In genomic region chr22:35987487-35987886, GRCh38 we compare ENCODE assay signal across 14 cellular contexts. TPM values are rescaled to one million over a fixed set of nuclear protein-coding genes. Genes with fewer than 3 reads are reported as not detected.
DNase-seq lines count a peak whose midpoint lies in the region; TF ChIP-seq lines count a peak whose summit lies in the region.
"Had no signal": no experiment of that assay in that cellular context is flagged by ENCODE, and none has a peak within 500 bp of the region (broad histone marks: within the 10 kb centered on the region; RNA-seq: fewer than 3 reads in every experiment).

No MANE protein-coding gene starts in this region.

- no peak overlapping the region for H2BK5ac ChIP-seq in mesenchymal stem cell (ENCODE audit: low read depth, low read length, poor library complexity, severe bottlenecking)

- H2AFZ ChIP-seq in mesenchymal stem cell (ENCODE audit: low read depth, low read length), result no peak overlapping the region

- no peak overlapping the region for H3K27ac ChIP-seq in mesenchymal stem cell (ENCODE audit: low read length, poor library complexity, severe bottlenecking)
- H3K27ac ChIP-seq: BLaER1 treated with 17β-estradiol and CSF1 and Interleukin-3, amounts not matched to agents 10 nM and 100 nM had no signal

- no peak overlapping the region for H3K23ac ChIP-seq in mesenchymal stem cell (ENCODE audit: low read length in 2 of 2)

- H2BK15ac ChIP-seq in mesenchymal stem cell (ENCODE audit: low read depth, poor library complexity, severe bottlenecking), result no peak overlapping the region

- H2AK5ac ChIP-seq in mesenchymal stem cell (ENCODE audit: low read length, severe bottlenecking), result no peak overlapping the region

- POLR2A ChIA-PET in HEK293T (lab: Yijun Ruan, JAX), result interaction anchor here (1.3 kb wide), 1 partner anchor 78 kb away, joined by 5 read pairs; no protein-coding TSS in a partner anchor

- peaks cover 2% of the 10 kb centered on the region for H3K4me1 ChIP-seq in mesenchymal stem cell (ENCODE audit: control insufficient read depth, insufficient read depth, low read depth, low read length)

- TF ChIP-seq CTCF in cardiac fibroblast (IDR thresholded peaks at IDR 0.05; ENCODE audit: low read depth, low read length), result no peak

- DNase-seq in ELR (ENCODE audit: low read depth), result peak; percentile 11
- DNase-seq in NCI-H2171 (lab: John Stamatoyannopoulos, UW), result peak; percentile 82
- DNase-seq in cardiac fibroblast (ENCODE audit: low read depth in 2 of 2), result peak; percentile 34 to 70
- peak; percentile 79 for DNase-seq in mesenchymal stem cell
- no peak for DNase-seq in NCI-H128 (lab: John Stamatoyannopoulos, UW; ENCODE audit: unreplicated experiment)
- DNase-seq in cortex of kidney (lab: John Stamatoyannopoulos, UW), result no peak
- no peak for DNase-seq in HEK293T (ENCODE audit: extremely low spot score)
- DNase-seq: activated CD4-positive, alpha-beta memory T cell treated with anti-CD3 and anti-CD28 coated beads for 36 hours; activated naive CD8-positive, alpha-beta T cell treated with anti-CD3 and anti-CD28 coated beads, Interleukin-2, amount 50 U/mL, for 24 hours; cerebellar nuclear complex; DND-41; head of caudate nucleus; right cardiac atrium had no signal

- H3K4me2 ChIP-seq in mesenchymal stem cell (ENCODE audit: low read length, poor library complexity, severe bottlenecking), result no peak overlapping the region

- H2BK120ac ChIP-seq in mesenchymal stem cell (ENCODE audit: low read depth, low read length), result no peak overlapping the region

- peaks cover 0 to 4% of the 10 kb centered on the region in 2 experiments for H3K36me3 ChIP-seq in mesenchymal stem cell (ENCODE audit: control insufficient read depth in 1 of 2, insufficient read depth in 2 of 2, low read depth in 1 of 2, low read length in 2 of 2)
- H3K36me3 ChIP-seq: BLaER1 treated with 17β-estradiol and CSF1 and Interleukin-3, amounts not matched to agents 10 nM and 100 nM had no signal

- H3K14ac ChIP-seq in mesenchymal stem cell (ENCODE audit: low read length in 2 of 2), result no peak overlapping the region

- H4K8ac ChIP-seq in mesenchymal stem cell (ENCODE audit: low read length), result no peak overlapping the region

- CTCF ChIA-PET in HEK293T (lab: Yijun Ruan, JAX), result interaction anchor here (1.2 kb wide), 1 partner anchor 27 kb away, joined by 3 read pairs; no protein-coding TSS in a partner anchor

- H2BK12ac ChIP-seq in mesenchymal stem cell (ENCODE audit: low read length in 2 of 2), result no peak overlapping the region

- H3K4me3 ChIP-seq in cardiac fibroblast (replicated peaks in 1 of 2; ENCODE audit: low read depth in 2 of 2, low read length in 2 of 2) (no peak overlapping the region), mesenchymal stem cell (ENCODE audit: insufficient read depth in 1 of 2, low read depth in 1 of 2, low read length in 2 of 2) (no peak overlapping the region)
- H3K4me3 ChIP-seq: BLaER1 treated with 17β-estradiol and CSF1 and Interleukin-3, amounts not matched to agents 10 nM and 100 nM had no signal

- H3K9ac ChIP-seq in mesenchymal stem cell (ENCODE audit: low read length), result peak overlapping the region; percentile 13
- H3K9ac ChIP-seq: BLaER1 treated with 17β-estradiol and CSF1 and Interleukin-3, amounts not matched to agents 10 nM and 100 nM had no signal

- no peak overlapping the region for H3K4ac ChIP-seq in mesenchymal stem cell (ENCODE audit: low read depth in 1 of 2, low read length in 2 of 2)

- no peaks in the 10 kb centered on the region for H3K27me3 ChIP-seq in mesenchymal stem cell (ENCODE audit: control insufficient read depth in 1 of 2, insufficient read depth in 1 of 2, low read length in 2 of 2)
- H3K27me3 ChIP-seq: BLaER1 treated with 17β-estradiol and CSF1 and Interleukin-3, amounts not matched to agents 10 nM and 100 nM had no signal

- H3K18ac ChIP-seq in mesenchymal stem cell (ENCODE audit: low read depth in 1 of 2, low read length in 2 of 2), result no peak overlapping the region

- H3K79me1 ChIP-seq in mesenchymal stem cell (replicated peaks; ENCODE audit: low read length, poor library complexity, severe bottlenecking), result peaks cover 33% of the 10 kb centered on the region

- 38% methylated on average over 1 of the region's 1 CpG for WGBS in mesenchymal stem cell

- H3K9me3 ChIP-seq in mesenchymal stem cell (ENCODE audit: control insufficient read depth, low read length), result no peaks in the 10 kb centered on the region
- H3K9me3 ChIP-seq: BLaER1 treated with 17β-estradiol and CSF1 and Interleukin-3, amounts not matched to agents 10 nM and 100 nM had no signal

- H4K91ac ChIP-seq in mesenchymal stem cell (ENCODE audit: low read length), result no peak overlapping the region

TF ChIP-seq in HEK293T, 16 proteins besides CTCF, POLR2A, EP300 and RAD21:
- TF ChIP-seq ARNT (IDR thresholded peaks at IDR 0.05) (no peak), TARDBP (IDR thresholded peaks at IDR 0.05) (no peak), L3MBTL2 (conservative IDR thresholded peaks at IDR 0.05) (no peak), ZNF384 (IDR thresholded peaks at IDR 0.05) (no peak), BHLHE40 (IDR thresholded peaks at IDR 0.05; ENCODE audit: borderline replicate concordance) (no peak), SUZ12 (IDR thresholded peaks at IDR 0.05) (no peak), NFRKB (IDR thresholded peaks at IDR 0.05) (no peak), FOXK2 (IDR thresholded peaks at IDR 0.05) (no peak), ELF4 (IDR thresholded peaks at IDR 0.05) (no peak), FOXA1 (IDR thresholded peaks at IDR 0.05) (no peak), HDGF (IDR thresholded peaks at IDR 0.05; ENCODE audit: borderline replicate concordance) (no peak), LEF1 (IDR thresholded peaks at IDR 0.05; ENCODE audit: borderline replicate concordance) (no peak)
- TF ChIP-seq, protein P1, sequence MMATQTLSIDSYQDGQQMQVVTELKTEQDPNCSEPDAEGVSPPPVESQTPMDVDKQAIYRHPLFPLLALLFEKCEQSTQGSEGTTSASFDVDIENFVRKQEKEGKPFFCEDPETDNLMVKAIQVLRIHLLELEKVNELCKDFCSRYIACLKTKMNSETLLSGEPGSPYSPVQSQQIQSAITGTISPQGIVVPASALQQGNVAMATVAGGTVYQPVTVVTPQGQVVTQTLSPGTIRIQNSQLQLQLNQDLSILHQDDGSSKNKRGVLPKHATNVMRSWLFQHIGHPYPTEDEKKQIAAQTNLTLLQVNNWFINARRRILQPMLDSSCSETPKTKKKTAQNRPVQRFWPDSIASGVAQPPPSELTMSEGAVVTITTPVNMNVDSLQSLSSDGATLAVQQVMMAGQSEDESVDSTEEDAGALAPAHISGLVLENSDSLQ (IDR thresholded peaks at IDR 0.05), result no peak
TF ChIP-seq in HEK293T: peak in this region for 0.

RNA-seq across cellular contexts. Expression of gene RBFOX2, which starts 41.1 kb away (rescaled TPM):
- polyA plus RNA-seq in mesenchymal stem cell (2013, experiment 1 of 2), result 115 TPM
- 114 TPM for polyA plus RNA-seq in mesenchymal stem cell (2013, experiment 2 of 2)

Comparison
In these comparisons a context has a peak if more than half of its experiments do, and no peak if none do; other contexts are left out.
1. DNase-seq: peak in ELR (single experiment), NCI-H2171 (single experiment), cardiac fibroblast (2 of 2) and mesenchymal stem cell (single experiment); none in NCI-H128 (single experiment), cortex of kidney (single experiment) and HEK293T (single experiment).